In the genomic region with DNA sequence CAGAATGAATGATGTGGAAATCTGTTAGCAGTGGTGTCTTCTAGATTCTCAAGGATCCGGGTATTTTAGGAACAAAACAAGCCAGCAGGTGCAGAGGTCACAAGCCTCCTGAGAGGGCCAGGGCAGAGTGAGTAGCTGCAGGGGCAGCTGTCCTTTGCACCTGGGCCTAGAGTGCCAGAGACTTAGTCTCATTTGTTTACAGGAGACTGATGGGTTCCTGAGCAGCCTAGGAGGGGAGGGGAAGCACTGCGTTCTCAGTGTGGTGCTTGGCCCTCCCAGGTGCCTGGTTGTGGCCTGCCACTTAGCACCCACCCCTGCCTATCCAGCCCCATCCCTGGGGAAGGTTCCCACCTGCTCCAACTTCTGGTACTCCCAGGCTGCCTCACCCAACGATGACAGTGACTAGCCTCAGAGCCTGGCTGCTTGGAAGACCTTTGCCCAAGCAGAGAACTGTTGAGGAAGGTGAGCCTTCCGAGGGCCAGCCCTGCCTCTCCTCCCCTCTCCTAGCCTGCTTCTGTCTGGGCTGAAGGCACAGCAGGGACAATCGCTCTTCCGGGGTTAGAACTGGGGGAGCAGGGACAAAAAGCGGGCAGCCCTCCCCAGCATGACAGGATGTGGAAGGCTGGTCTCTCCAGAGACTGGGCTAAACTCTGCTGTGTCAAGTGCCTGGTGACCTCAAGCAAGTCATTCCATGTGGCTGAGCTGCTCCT, we compare ENCODE assay signal across 20 cellular contexts. TPM values are rescaled to one million over a fixed set of nuclear protein-coding genes. Genes with fewer than 3 reads are reported as not detected.
DNase-seq lines count a peak whose midpoint lies in the region; ATAC-seq and TF ChIP-seq lines count a peak whose summit lies in the region.
"Had no signal": no experiment of that assay in that cellular context is flagged by ENCODE, and none has a peak within 500 bp of the region (broad histone marks: within the 10 kb centered on the region; RNA-seq: fewer than 3 reads in every experiment).

No MANE protein-coding gene starts in this region.

- H3K27ac Mint-ChIP-seq in activated CD4-positive, alpha-beta T cell treated with anti-CD3 and anti-CD28 coated beads for 36 hours: no peak overlapping the region
- no peak overlapping the region for H3K27ac Mint-ChIP-seq in activated T-helper 2 cell treated with anti-CD3 and anti-CD28 coated beads, Interferon-gamma antibody, Interleukin-2, Interleukin-4, amounts not matched to agents 10 μg/mL and 5 μg/mL and 100 μg/mL, durations not matched to agents 14 hours and 24 hours and 36 hours
- H3K27ac Mint-ChIP-seq: activated T-cell treated with anti-CD3 and anti-CD28 coated beads, Interleukin-2, amount 50 U/mL, for 72 hours; CD4-positive, alpha-beta T cell; stimulated activated memory B cell treated with anti-CD40 and anti-IgM and Interleukin-4, amounts not matched to agents 10 μg/mL and 1 μg/mL and 100 μg/mL, for 72 hours had no signal

- H3K9me3 ChIP-seq in sigmoid colon: no peaks in the 10 kb centered on the region
- H3K9me3 ChIP-seq: A549, left lung, SK-N-SH, upper lobe of left lung had no signal

- H3K27ac ChIP-seq in sigmoid colon: no peak overlapping the region
- H3K27ac ChIP-seq: A549, left lung, parathyroid adenoma had no signal

- POLR2A ChIA-PET in activated CD4-positive, alpha-beta T cell treated with anti-CD3 and anti-CD28 coated beads for 36 hours (lab: Charles Lee): interaction anchor here (0.5 kb wide), 1 partner anchor 10 kb away, joined by 4 read pairs; a partner anchor contains a TSS

- WGBS in sigmoid colon, 2 donors: 66 to 75% methylated on average over 7 of the region's 7 CpGs

- DNase-seq in activated CD4-positive, alpha-beta T cell treated with anti-CD3 and anti-CD28 coated beads for 36 hours: peak; percentile 1
- no peak for DNase-seq in activated CD4-positive, alpha-beta T cell treated with anti-CD3 and anti-CD28 coated beads for 4 hours
- DNase-seq in NCI-H2196 (lab: John Stamatoyannopoulos, UW; ENCODE audit: unreplicated experiment) (peak; percentile 32), islet precursor cell (peak; percentile 39), sigmoid colon (peak; percentile 40), NCI-H1105 (lab: John Stamatoyannopoulos, UW) (no peak), NCI-H1930 (lab: John Stamatoyannopoulos, UW) (no peak)
- no peak for DNase-seq in activated T-helper 2 cell treated with anti-CD3 and anti-CD28 coated beads, Interferon-gamma antibody, Interleukin-2, Interleukin-4, amounts not matched to agents 10 μg/mL and 5 μg/mL and 100 μg/mL, durations not matched to agents 14 hours and 24 hours and 36 hours (ENCODE audit: low spot score)
- DNase-seq: activated CD4-positive, alpha-beta T cell treated with anti-CD3 and anti-CD28 coated beads, Interleukin-2, amount 50 U/mL, for 1 hour; activated T-cell treated with anti-CD3 and anti-CD28 coated beads, Interleukin-2, amount 50 U/mL, for 72 hours; KG1; NCI-H1436 treated with DMSO at 0.1 percent for 48 hours; OCI-M1; SK-N-SH; upper lobe of left lung had no signal

- no peaks in the 10 kb centered on the region for H3K36me3 ChIP-seq in sigmoid colon
- H3K36me3 ChIP-seq: upper lobe of left lung had no signal

- intact Hi-C loops in activated CD4-positive, alpha-beta T cell treated with anti-CD3 and anti-CD28 coated beads for 36 hours (cut with DNase I, micrococcal nuclease): no loop called here
- intact Hi-C loops in sigmoid colon (cut with DNase I): no loop called here
- intact Hi-C loops in activated T-helper 2 cell treated with anti-CD3 and anti-CD28 coated beads, Interferon-gamma antibody, Interleukin-2, Interleukin-4, amounts not matched to agents 10 μg/mL and 5 μg/mL and 100 μg/mL, durations not matched to agents 14 hours and 24 hours and 36 hours (cut with micrococcal nuclease): loop anchor here (5.0 kb wide), 1 partner anchor 198 kb away; a partner anchor contains a TSS

- H3K9me3 Mint-ChIP-seq in activated CD4-positive, alpha-beta T cell treated with anti-CD3 and anti-CD28 coated beads for 36 hours (ENCODE audit: low read depth): no peaks in the 10 kb centered on the region
- H3K9me3 Mint-ChIP-seq in activated T-helper 2 cell treated with anti-CD3 and anti-CD28 coated beads, Interferon-gamma antibody, Interleukin-2, Interleukin-4, amounts not matched to agents 10 μg/mL and 5 μg/mL and 100 μg/mL, durations not matched to agents 14 hours and 24 hours and 36 hours: no peaks in the 10 kb centered on the region
- H3K9me3 Mint-ChIP-seq: activated T-cell treated with anti-CD3 and anti-CD28 coated beads, Interleukin-2, amount 50 U/mL, for 72 hours; CD4-positive, alpha-beta T cell; stimulated activated memory B cell treated with anti-CD40 and anti-IgM and Interleukin-4, amounts not matched to agents 10 μg/mL and 1 μg/mL and 100 μg/mL, for 72 hours had no signal

- no peak for ATAC-seq in activated CD4-positive, alpha-beta T cell treated with anti-CD3 and anti-CD28 coated beads for 36 hours
- ATAC-seq: A549; activated T-cell treated with anti-CD3 and anti-CD28 coated beads, Interleukin-2, amount 50 U/mL, for 72 hours; left lung; stimulated activated memory B cell treated with anti-CD40 and anti-IgM and Interleukin-4, amounts not matched to agents 10 μg/mL and 1 μg/mL and 100 μg/mL, for 72 hours had no signal

- TF ChIP-seq EP300 in sigmoid colon (IDR thresholded peaks at IDR 0.05): no peak

- no peak for TF ChIP-seq POLR2A in sigmoid colon (IDR thresholded peaks at IDR 0.05)

- CTCF ChIA-PET in activated CD4-positive, alpha-beta T cell treated with anti-CD3 and anti-CD28 coated beads for 36 hours (lab: Charles Lee): no interaction called here

- H3K27me3 ChIP-seq in sigmoid colon: no peaks in the 10 kb centered on the region
- H3K27me3 ChIP-seq: left lung, upper lobe of left lung had no signal

- H3K27me3 Mint-ChIP-seq in activated CD4-positive, alpha-beta T cell treated with anti-CD3 and anti-CD28 coated beads for 36 hours: no peaks in the 10 kb centered on the region
- no peaks in the 10 kb centered on the region for H3K27me3 Mint-ChIP-seq in activated T-helper 2 cell treated with anti-CD3 and anti-CD28 coated beads, Interferon-gamma antibody, Interleukin-2, Interleukin-4, amounts not matched to agents 10 μg/mL and 5 μg/mL and 100 μg/mL, durations not matched to agents 14 hours and 24 hours and 36 hours (ENCODE audit: low read depth)
- H3K27me3 Mint-ChIP-seq: CD4-positive, alpha-beta T cell; stimulated activated memory B cell treated with anti-CD40 and anti-IgM and Interleukin-4, amounts not matched to agents 10 μg/mL and 1 μg/mL and 100 μg/mL, for 72 hours had no signal

- H3K4me1 ChIP-seq in sigmoid colon: peaks cover 0 to 58% (median 32%) of the 10 kb centered on the region in 4 donors
- H3K4me1 ChIP-seq: A549, parathyroid adenoma had no signal

- no peaks in the 10 kb centered on the region for H3K36me3 Mint-ChIP-seq in activated CD4-positive, alpha-beta T cell treated with anti-CD3 and anti-CD28 coated beads for 36 hours (ENCODE audit: low read depth)
- no peaks in the 10 kb centered on the region for H3K36me3 Mint-ChIP-seq in activated T-helper 2 cell treated with anti-CD3 and anti-CD28 coated beads, Interferon-gamma antibody, Interleukin-2, Interleukin-4, amounts not matched to agents 10 μg/mL and 5 μg/mL and 100 μg/mL, durations not matched to agents 14 hours and 24 hours and 36 hours (ENCODE audit: low read depth)

- H3K4me1 Mint-ChIP-seq in activated CD4-positive, alpha-beta T cell treated with anti-CD3 and anti-CD28 coated beads for 36 hours: no peaks in the 10 kb centered on the region
- H3K4me1 Mint-ChIP-seq in activated T-helper 2 cell treated with anti-CD3 and anti-CD28 coated beads, Interferon-gamma antibody, Interleukin-2, Interleukin-4, amounts not matched to agents 10 μg/mL and 5 μg/mL and 100 μg/mL, durations not matched to agents 14 hours and 24 hours and 36 hours (ENCODE audit: low read depth): no peaks in the 10 kb centered on the region

- H3K4me3 ChIP-seq in sigmoid colon: no peak overlapping the region
- H3K4me3 ChIP-seq: A549, left lung, upper lobe of left lung had no signal

- no peak overlapping the region for H3K4me3 Mint-ChIP-seq in activated CD4-positive, alpha-beta T cell treated with anti-CD3 and anti-CD28 coated beads for 36 hours
- H3K4me3 Mint-ChIP-seq in activated T-helper 2 cell treated with anti-CD3 and anti-CD28 coated beads, Interferon-gamma antibody, Interleukin-2, Interleukin-4, amounts not matched to agents 10 μg/mL and 5 μg/mL and 100 μg/mL, durations not matched to agents 14 hours and 24 hours and 36 hours (ENCODE audit: low read depth): no peak overlapping the region
- H3K4me3 Mint-ChIP-seq: activated T-cell treated with anti-CD3 and anti-CD28 coated beads, Interleukin-2, amount 50 U/mL, for 72 hours; CD4-positive, alpha-beta T cell; stimulated activated memory B cell treated with anti-CD40 and anti-IgM and Interleukin-4, amounts not matched to agents 10 μg/mL and 1 μg/mL and 100 μg/mL, for 72 hours had no signal

- TF ChIP-seq CTCF in sigmoid colon (IDR thresholded peaks at IDR 0.05): no peak

RNA-seq across cellular contexts. Expression of a gene that starts 10.1 kb away (rescaled TPM):
- total RNA-seq in activated CD4-positive, alpha-beta T cell treated with anti-CD3 and anti-CD28 coated beads for 36 hours: under 1 TPM; 0.16 TPM
- total RNA-seq in sigmoid colon: 1 to 10 TPM in 3 of 4 donors, under 1 TPM in 1; 0.99 to 3.6 (median 1.4) TPM
- polyA plus RNA-seq in sigmoid colon: under 1 TPM; under 0.01 to 0.32 (median under 0.01) TPM
- total RNA-seq in activated T-helper 2 cell treated with anti-CD3 and anti-CD28 coated beads, Interferon-gamma antibody, Interleukin-2, Interleukin-4, amounts not matched to agents 10 μg/mL and 5 μg/mL and 100 μg/mL, durations not matched to agents 14 hours and 24 hours and 36 hours: 0.68 and 0.74 TPM in 2 replicates

Comparison
In these comparisons a context has a peak if more than half of its experiments do, and no peak if none do; other contexts are left out.
1. DNase-seq: peak in activated CD4-positive, alpha-beta T cell treated with anti-CD3 and anti-CD28 coated beads for 36 hours (single experiment), NCI-H2196 (single experiment), islet precursor cell (single experiment) and sigmoid colon (single experiment); none in activated CD4-positive, alpha-beta T cell treated with anti-CD3 and anti-CD28 coated beads for 4 hours (0 of 2), NCI-H1105 (single experiment), activated T-helper 2 cell treated with anti-CD3 and anti-CD28 coated beads, Interferon-gamma antibody, Interleukin-2, Interleukin-4, amounts not matched to agents 10 μg/mL and 5 μg/mL and 100 μg/mL, durations not matched to agents 14 hours and 24 hours and 36 hours (single experiment) and NCI-H1930 (0 of 2).